17 cellular contexts compared by ENCODE assay signal in genomic region chr9:29965834-29966233, GRCh38.
DNase-seq lines count a peak whose midpoint lies in the region; ATAC-seq and TF ChIP-seq lines count a peak whose summit lies in the region.
"Had no signal": no experiment of that assay in that cellular context is flagged by ENCODE, and none has a peak within 500 bp of the region (broad histone marks: within the 10 kb centered on the region; RNA-seq: fewer than 3 reads in every experiment).

No MANE protein-coding gene starts in this region.

- H4K20me1 ChIP-seq in SK-N-SH (ENCODE audit: insufficient read depth) = no peaks in the 10 kb centered on the region

- no peak for TF ChIP-seq CTCF in SK-N-SH (IDR thresholded peaks at IDR 0.05)
- TF ChIP-seq CTCF in chondrocyte (IDR thresholded peaks at IDR 0.05) = no peak
- no peak for TF ChIP-seq CTCF in suprapubic skin (IDR thresholded peaks at IDR 0.05)

- TF ChIP-seq RAD21 in SK-N-SH (IDR thresholded peaks at IDR 0.05; ENCODE audit: low read length) = no peak

- H3K79me2 ChIP-seq in SK-N-SH (ENCODE audit: insufficient read depth) = no peaks in the 10 kb centered on the region

- DNase-seq in SK-N-SH (no peak), chondrocyte (ENCODE audit: low spot score) (no peak), NCI-H1048 (lab: John Stamatoyannopoulos, UW) (no peak), suprapubic skin (ENCODE audit: low spot score in 2 of 2) (no peak)
- no peak for DNase-seq in natural killer cell treated with Interleukin-12 subunit alpha and Interleukin-12 subunit beta and Interleukin-15 and Interleukin-18, amount 100 ng/mL, for 72 hours (ENCODE audit: low spot score)
- DNase-seq: CD4-positive, alpha-beta T cell; DMS153; DMS79; GDM1; GOT3; H7; IMR-90 had no signal

- H3K27me3 ChIP-seq in SK-N-SH (ENCODE audit: insufficient read depth) = no peaks in the 10 kb centered on the region
- no peaks in the 10 kb centered on the region for H3K27me3 ChIP-seq in suprapubic skin

- 55% methylated on average over 6 of the region's 6 CpGs for WGBS in SK-N-SH (ENCODE audit: low lambda C conversion rate)
- 78 to 100% methylated on average over 2 to 3 of the region's 6 CpGs for WGBS in mesodermal cell (ENCODE audit: insufficient coverage in 2 of 2), 2 experiments
- WGBS in suprapubic skin = 76% methylated on average over 6 of the region's 6 CpGs

- H3F3A ChIP-seq in SK-N-SH (replicated peaks; ENCODE audit: insufficient read depth) = peaks cover 19% of the 10 kb centered on the region

- H3K27me3 Mint-ChIP-seq in chondrocyte (ENCODE audit: low read depth) = no peaks in the 10 kb centered on the region
- no peaks in the 10 kb centered on the region for H3K27me3 Mint-ChIP-seq in natural killer cell treated with Interleukin-12 subunit alpha and Interleukin-12 subunit beta and Interleukin-15 and Interleukin-18, amount 100 ng/mL, for 72 hours
- H3K27me3 Mint-ChIP-seq: CD4-positive, alpha-beta T cell had no signal

- H3K4me3 ChIP-seq in SK-N-SH (ENCODE audit: low read depth in 2 of 2, low read length in 1 of 2) (no peak overlapping the region), mesodermal cell (ENCODE audit: extremely low read depth, insufficient read depth, low read length, poor library complexity, severe bottlenecking) (no peak overlapping the region), suprapubic skin (no peak overlapping the region)

- no peak for ATAC-seq in natural killer cell treated with Interleukin-12 subunit alpha and Interleukin-12 subunit beta and Interleukin-15 and Interleukin-18, amount 100 ng/mL, for 72 hours
- ATAC-seq: HCT116 had no signal

- peak overlapping the region; percentile 67 for H2AFZ ChIP-seq in SK-N-SH (ENCODE audit: low read depth)

- peaks cover 6% of the 10 kb centered on the region for H3K4me1 Mint-ChIP-seq in chondrocyte (ENCODE audit: low read depth)
- no peaks in the 10 kb centered on the region for H3K4me1 Mint-ChIP-seq in natural killer cell treated with Interleukin-12 subunit alpha and Interleukin-12 subunit beta and Interleukin-15 and Interleukin-18, amount 100 ng/mL, for 72 hours (ENCODE audit: low read depth in 2 of 2)

- CTCF ChIA-PET in SK-N-SH (lab: Yijun Ruan, JAX) = no interaction called here

- H3K9me3 Mint-ChIP-seq in chondrocyte (ENCODE audit: low read depth) = no peaks in the 10 kb centered on the region
- no peaks in the 10 kb centered on the region for H3K9me3 Mint-ChIP-seq in natural killer cell treated with Interleukin-12 subunit alpha and Interleukin-12 subunit beta and Interleukin-15 and Interleukin-18, amount 100 ng/mL, for 72 hours
- H3K9me3 Mint-ChIP-seq: CD4-positive, alpha-beta T cell; HFFc6 had no signal

- no peak for TF ChIP-seq EP300 in SK-N-SH (IDR thresholded peaks at IDR 0.05; ENCODE audit: borderline replicate concordance in 1 of 2, low read depth in 1 of 2, low read length in 1 of 2)
- no peak for TF ChIP-seq EP300 in suprapubic skin (IDR thresholded peaks at IDR 0.05)

- H3K27ac Mint-ChIP-seq in chondrocyte (ENCODE audit: unreplicated experiment) = peak overlapping the region; percentile 22
- no peak overlapping the region for H3K27ac Mint-ChIP-seq in natural killer cell treated with Interleukin-12 subunit alpha and Interleukin-12 subunit beta and Interleukin-15 and Interleukin-18, amount 100 ng/mL, for 72 hours
- H3K27ac Mint-ChIP-seq: CD4-positive, alpha-beta T cell; HFFc6 had no signal

- no peaks in the 10 kb centered on the region for H3K9me2 ChIP-seq in SK-N-SH

- H3K36me3 Mint-ChIP-seq in chondrocyte (ENCODE audit: low read depth) = no peaks in the 10 kb centered on the region
- H3K36me3 Mint-ChIP-seq in natural killer cell treated with Interleukin-12 subunit alpha and Interleukin-12 subunit beta and Interleukin-15 and Interleukin-18, amount 100 ng/mL, for 72 hours = no peaks in the 10 kb centered on the region

- H3K4me1 ChIP-seq in SK-N-SH (ENCODE audit: control insufficient read depth in 1 of 2, insufficient read depth in 2 of 2, low read depth in 1 of 2, low read length in 1 of 2) (peaks cover 5 to 9% of the 10 kb centered on the region in 2 experiments; a peak in 2 of 4 replicates), mesodermal cell (ENCODE audit: control insufficient read depth, insufficient read depth, low read length, poor library complexity, severe bottlenecking) (peaks cover 14% of the 10 kb centered on the region), suprapubic skin (no peaks in the 10 kb centered on the region)

- no peak overlapping the region for H3K4me2 ChIP-seq in SK-N-SH

- no peak overlapping the region for H3K9ac ChIP-seq in SK-N-SH

- H3K4me3 Mint-ChIP-seq in chondrocyte (ENCODE audit: unreplicated experiment) = no peak overlapping the region
- no peak overlapping the region for H3K4me3 Mint-ChIP-seq in natural killer cell treated with Interleukin-12 subunit alpha and Interleukin-12 subunit beta and Interleukin-15 and Interleukin-18, amount 100 ng/mL, for 72 hours
- H3K4me3 Mint-ChIP-seq: CD4-positive, alpha-beta T cell; HFFc6 had no signal

- H3K36me3 ChIP-seq in SK-N-SH (replicated peaks in 1 of 2; ENCODE audit: control insufficient read depth in 1 of 2, insufficient read depth in 2 of 2, low read length in 1 of 2) (no peaks in the 10 kb centered on the region), mesodermal cell (ENCODE audit: control insufficient read depth, insufficient read depth, low read length) (no peaks in the 10 kb centered on the region), suprapubic skin (no peaks in the 10 kb centered on the region)

- TF ChIP-seq POLR2A in suprapubic skin (IDR thresholded peaks at IDR 0.05) = no peak

- no peaks in the 10 kb centered on the region for H3K9me3 ChIP-seq in SK-N-SH
- no peaks in the 10 kb centered on the region for H3K9me3 ChIP-seq in mesodermal cell (ENCODE audit: control insufficient read depth, low read length)
- H3K9me3 ChIP-seq in suprapubic skin = no peaks in the 10 kb centered on the region

- POLR2A ChIA-PET in SK-N-SH (lab: Yijun Ruan, JAX) = no interaction called here

- peak overlapping the region; percentile 4 to 88; a peak in 3 of 4 replicates for H3K27ac ChIP-seq in SK-N-SH (ENCODE audit: low read depth in 2 of 2, low read length in 1 of 2)
- peak overlapping the region; percentile 67 for H3K27ac ChIP-seq in mesodermal cell (ENCODE audit: low read depth, low read length, severe bottlenecking)
- H3K27ac ChIP-seq in suprapubic skin = no peak overlapping the region
- H3K27ac ChIP-seq: C4-2B, HL-60 had no signal

TF ChIP-seq in SK-N-SH, 30 proteins besides CTCF, POLR2A, EP300 and RAD21 (continues in another document):
- TF ChIP-seq TEAD4 (IDR thresholded peaks at IDR 0.05; ENCODE audit: borderline replicate concordance, insufficient read depth) (no peak), ELF1 (IDR thresholded peaks at IDR 0.05) (no peak), FOXM1 (IDR thresholded peaks at IDR 0.05; ENCODE audit: low read depth) (no peak), RXRA (IDR thresholded peaks at IDR 0.05; ENCODE audit: borderline replicate concordance, low read depth) (no peak), ZBTB33 (IDR thresholded peaks at IDR 0.05; ENCODE audit: borderline replicate concordance, low read depth) (no peak), REST (IDR thresholded peaks at IDR 0.05; ENCODE audit: low read depth, low read length) (no peak), USF1 (IDR thresholded peaks at IDR 0.05; ENCODE audit: borderline replicate concordance, low read depth) (no peak)
